16 cellular contexts compared by ENCODE assay signal in genomic region chr2:150280255-150280654, GRCh38.
DNase-seq lines count a peak whose midpoint lies in the region; TF ChIP-seq lines count a peak whose summit lies in the region.
"Had no signal": no experiment of that assay in that cellular context is flagged by ENCODE, and none has a peak within 500 bp of the region (broad histone marks: within the 10 kb centered on the region; RNA-seq: fewer than 3 reads in every experiment).

No MANE protein-coding gene starts in this region.

- no peak overlapping the region for H3K27ac Mint-ChIP-seq in nephron progenitor cell
- H3K27ac Mint-ChIP-seq: stimulated activated naive CD8-positive, alpha-beta T cell treated with anti-CD3 and anti-CD28 coated beads, Interleukin-15, Interleukin-2, amounts not matched to agents 100 ng/mL and 50 ng/mL, for 24 hours had no signal

- peaks cover 15% of the 10 kb centered on the region for H3K4me1 Mint-ChIP-seq in nephron progenitor cell

- H3K27me3 Mint-ChIP-seq in nephron progenitor cell (ENCODE audit: low read depth, poor library complexity): no peaks in the 10 kb centered on the region
- H3K27me3 Mint-ChIP-seq: stimulated activated naive CD8-positive, alpha-beta T cell treated with anti-CD3 and anti-CD28 coated beads, Interleukin-15, Interleukin-2, amounts not matched to agents 100 ng/mL and 50 ng/mL, for 24 hours had no signal

- H3K27me3 ChIP-seq in H7 (ENCODE audit: control insufficient read depth, insufficient read depth, low read length): no peaks in the 10 kb centered on the region
- H3K27me3 ChIP-seq: esophagus muscularis mucosa had no signal

- H3K4me1 ChIP-seq in urinary bladder (ENCODE audit: insufficient read depth): no peaks in the 10 kb centered on the region

- H3K36me3 Mint-ChIP-seq in nephron progenitor cell (ENCODE audit: low read depth): peaks cover 13% of the 10 kb centered on the region

- no peak overlapping the region for H3K4me3 Mint-ChIP-seq in nephron progenitor cell
- H3K4me3 Mint-ChIP-seq: stimulated activated naive CD8-positive, alpha-beta T cell treated with anti-CD3 and anti-CD28 coated beads, Interleukin-15, Interleukin-2, amounts not matched to agents 100 ng/mL and 50 ng/mL, for 24 hours had no signal

- H3K36me3 ChIP-seq in urinary bladder (ENCODE audit: insufficient read depth): no peaks in the 10 kb centered on the region
- H3K36me3 ChIP-seq in H7 (replicated peaks; ENCODE audit: control insufficient read depth, insufficient read depth, low read length): no peaks in the 10 kb centered on the region
- H3K36me3 ChIP-seq: esophagus muscularis mucosa had no signal

- H3K4me3 ChIP-seq in urinary bladder (ENCODE audit: low read depth, low read length): no peak overlapping the region
- no peak overlapping the region for H3K4me3 ChIP-seq in H7 (ENCODE audit: insufficient read depth, low read depth, low read length)
- H3K4me3 ChIP-seq: esophagus muscularis mucosa had no signal

- peak overlapping the region; percentile 57 for H3K27ac ChIP-seq in urinary bladder (ENCODE audit: low read depth)
- H3K27ac ChIP-seq: HL-60 had no signal

- WGBS in urinary bladder: 16% methylated on average over 1 of the region's 1 CpG

- H3K9me3 Mint-ChIP-seq in nephron progenitor cell: peaks cover 39% of the 10 kb centered on the region

- no peak for TF ChIP-seq CTCF in nephron progenitor cell (IDR thresholded peaks at IDR 0.05)

- DNase-seq in LHCN-M2 (ENCODE audit: low read depth) (peak; percentile 86), dedifferentiated amniotic fluid mesenchymal stem cell (ENCODE audit: extremely low spot score) (peak; percentile 40), kidney tubule cell (ENCODE audit: low spot score) (peak; percentile 48), nephron progenitor cell (no peak), NCI-H526 treated with DMSO at 0.1 percent for 48 hours (lab: John Stamatoyannopoulos, UW) (no peak), NCI-H510A treated with DMSO at 0.1 percent for 48 hours (lab: John Stamatoyannopoulos, UW) (no peak), H7 (no peak)
- DNase-seq: activated T-cell treated with anti-CD3 and anti-CD28 coated beads, Interleukin-2, amount 50 U/mL, for 1 hour; DMS 273 treated with DMSO at 0.1 percent for 48 hours; left colon; SHP77 treated with DMSO at 0.1 percent for 48 hours; stimulated activated CD4-positive, alpha-beta T cell treated with anti-CD3 and anti-CD28 coated beads, Interleukin-2, amount 100 ng/mL, for 24 hours had no signal

Comparison
In these comparisons a context has a peak if more than half of its experiments do, and no peak if none do; other contexts are left out.
1. DNase-seq: peak in LHCN-M2 (single experiment), dedifferentiated amniotic fluid mesenchymal stem cell (single experiment) and kidney tubule cell (single experiment); none in nephron progenitor cell (single experiment), NCI-H526 treated with DMSO at 0.1 percent for 48 hours (single experiment), NCI-H510A treated with DMSO at 0.1 percent for 48 hours (single experiment) and H7 (single experiment).